30 cellular contexts compared by ENCODE assay signal in the genomic region with DNA sequence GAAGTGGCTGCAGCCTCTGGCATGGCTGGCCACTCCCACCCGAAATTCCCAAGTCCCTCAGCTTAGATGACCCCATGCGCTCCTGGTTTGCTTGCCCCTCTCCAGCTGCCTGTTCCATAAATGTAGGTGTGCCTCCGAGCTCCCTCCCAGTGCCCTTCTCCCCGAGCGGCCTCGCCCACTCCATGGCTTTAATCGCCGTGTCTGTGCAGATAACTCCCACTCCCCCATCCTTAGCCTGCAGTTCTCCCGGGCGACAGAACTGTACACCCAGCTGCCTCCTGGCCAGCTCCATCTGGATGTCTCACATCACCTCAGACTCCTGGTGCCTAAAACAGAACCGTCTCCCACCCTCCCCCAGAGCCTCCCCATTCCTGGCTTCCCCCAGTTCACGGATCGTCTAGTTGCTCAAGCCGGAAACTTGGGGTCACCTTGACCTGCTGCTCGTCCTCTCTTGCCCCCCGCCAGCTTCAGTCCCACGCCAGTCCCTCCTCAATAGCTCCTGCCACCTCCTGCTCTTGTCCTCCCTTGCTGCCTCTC. TPM values are rescaled to one million over a fixed set of nuclear protein-coding genes. Genes with fewer than 3 reads are reported as not detected.
"Had no signal": no experiment of that assay in that cellular context is flagged by ENCODE, and none has a peak within 500 bp of the region (broad histone marks: within the 10 kb centered on the region; RNA-seq: fewer than 3 reads in every experiment).

No MANE protein-coding gene starts in this region.

- H3K27ac ChIP-seq: breast epithelium, heart left ventricle, left ventricle myocardium inferior, right atrium auricular region, tibial nerve, VCaP had no signal

- DNase-seq: activated CD4-positive, alpha-beta T cell treated with anti-CD3 and anti-CD28 coated beads for 48 hours; activated CD4-positive, alpha-beta T cell treated with anti-CD3 and anti-CD28 coated beads, Interleukin-2, amount 50 U/mL, for 48 hours; activated CD8-positive, alpha-beta memory T cell treated with anti-CD3 and anti-CD28 coated beads for 24 hours; activated gamma-delta T cell; activated naive CD4-positive, alpha-beta T cell treated with anti-CD3 and anti-CD28 coated beads, Interleukin-2, amount 50 U/mL, for 16 hours; amniotic stem cell; central memory CD4-positive, alpha-beta T cell; endodermal cell; foreskin fibroblast; heart left ventricle; hypothalamus; left ventricle myocardium inferior; mesendoderm; occipital lobe; stimulated activated CD4-positive, alpha-beta T cell treated with anti-CD3 and anti-CD28 coated beads, Interleukin-1b, Interleukin-23, amount 100 ng/mL, for 48 hours; stimulated activated CD4-positive, alpha-beta T cell treated with anti-CD3 and anti-CD28 coated beads, Interleukin-4, amount 100 ng/mL, for 4 hours; stimulated activated CD8-positive, alpha-beta memory T cell treated with anti-CD3 and anti-CD28 coated beads, Interleukin-4, amount 100 ng/mL, for 48 hours; stimulated activated naive CD4-positive, alpha-beta T cell; T-helper 9 cell had no signal

- H3K4me3 Mint-ChIP-seq: dendritic cell treated with granulocyte-macrophage colony-stimulating factor and Interleukin-4, amounts not matched to agents 40 ng/mL and 50 ng/mL, for 4 days; endodermal cell; nephron; T-helper 1 cell treated with Interleukin-12 subunit alpha and Interleukin-12 subunit beta and Interleukin-4 antibody, amounts not matched to agents 30 μg/mL and 1 μg/mL, for 36 hours had no signal

- ATAC-seq: activated CD4-positive, CD25-positive, alpha-beta regulatory T cell treated with anti-CD3 and anti-CD28 coated beads, Interleukin-2, amount 50 U/mL, for 24 hours; esophagus mucosa; heart left ventricle had no signal

- H3K9me3 ChIP-seq: breast epithelium, heart left ventricle, left ventricle myocardium inferior, right atrium auricular region, tibial nerve had no signal

- H3K4me1 Mint-ChIP-seq: endodermal cell had no signal

- H3K4me1 ChIP-seq: breast epithelium, heart left ventricle, left ventricle myocardium inferior, right atrium auricular region, tibial nerve had no signal

- H3K4me3 ChIP-seq: breast epithelium, heart left ventricle, left ventricle myocardium inferior, lung, right atrium auricular region, smooth muscle cell, tibial nerve had no signal

- H3K27me3 ChIP-seq: right atrium auricular region had no signal

- H3K36me3 ChIP-seq: breast epithelium, heart left ventricle, left ventricle myocardium inferior, right atrium auricular region, tibial nerve had no signal

- H3K27ac Mint-ChIP-seq: dendritic cell treated with granulocyte-macrophage colony-stimulating factor and Interleukin-4, amounts not matched to agents 40 ng/mL and 50 ng/mL, for 4 days; endodermal cell; nephron; T-helper 1 cell treated with Interleukin-12 subunit alpha and Interleukin-12 subunit beta and Interleukin-4 antibody, amounts not matched to agents 30 μg/mL and 1 μg/mL, for 36 hours had no signal

- H3K9me3 Mint-ChIP-seq: endodermal cell, nephron had no signal

RNA-seq across cellular contexts. Expression of gene HK3, which starts 24.1 kb away (rescaled TPM):
- total RNA-seq: smooth muscle cell had no signal
